Comparison of ENCODE assay signal across 35 cellular contexts in the genomic region with DNA sequence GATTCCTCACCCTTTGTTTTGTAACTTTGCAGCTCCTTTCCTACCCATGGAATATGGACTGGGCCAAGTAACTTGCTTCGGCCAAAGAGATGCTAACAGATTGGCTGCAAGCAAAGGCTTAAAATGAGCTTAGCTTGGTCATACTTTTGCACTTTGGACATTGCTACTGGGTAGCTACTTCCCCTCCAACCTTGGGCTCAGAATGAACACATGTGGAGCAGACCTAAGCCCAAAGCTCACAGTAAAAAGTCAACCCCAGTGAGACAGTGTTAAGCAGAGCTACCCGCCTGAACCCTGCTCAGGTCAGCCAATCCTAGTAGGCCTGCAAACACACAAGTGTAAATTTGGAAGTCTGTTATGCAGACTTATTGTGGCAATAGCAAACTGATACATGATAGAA.
"Had no signal": no experiment of that assay in that cellular context is flagged by ENCODE, and none has a peak within 500 bp of the region (broad histone marks: within the 10 kb centered on the region; RNA-seq: fewer than 3 reads in every experiment).

No MANE protein-coding gene starts in this region.

- H3K36me3 ChIP-seq: MG63 had no signal

- DNase-seq: Karpas-422, Kasumi-1, MG63, MM.1S, MV-4-11, NCI-H1048, NCI-H1092, NCI-H1092 treated with DMSO at 0.1 percent for 48 hours, NCI-H1105, NCI-H1105 treated with DMSO at 0.1 percent for 48 hours, NCI-H1417, NCI-H1417 treated with DMSO at 0.1 percent for 48 hours, NCI-H1436, NCI-H1436 treated with DMSO at 0.1 percent for 48 hours, NCI-H146, NCI-H1694, NCI-H1694 treated with DMSO at 0.1 percent for 48 hours, NCI-H187, NCI-H187 treated with DMSO at 0.1 percent for 48 hours, NCI-H1930, NCI-H2029, NCI-H2029 treated with DMSO at 0.1 percent for 48 hours, NCI-H2081, NCI-H2081 treated with DMSO at 0.1 percent for 48 hours, NCI-H2107, NCI-H2171, NCI-H2171 treated with DMSO at 0.1 percent for 48 hours, NCI-H2227 treated with DMSO at 0.1 percent for 48 hours, NCI-H226, NCI-H345, NCI-H446, NCI-H446 treated with DMSO at 0.1 percent for 48 hours, NCI-H510A, NCI-H510A treated with DMSO at 0.1 percent for 48 hours, NCI-H524 had no signal

- H3K27me3 ChIP-seq: MG63 had no signal

- H3K9me3 ChIP-seq: MG63 had no signal

- H3K4me3 ChIP-seq: MG63 had no signal
